ENCODE assay signal across 8 cellular contexts in genomic region chr16:85420501-85421337, GRCh38.
DNase-seq lines count a peak whose midpoint lies in the region; ATAC-seq and TF ChIP-seq lines count a peak whose summit lies in the region.

No MANE protein-coding gene starts in this region.

- TF ChIP-seq POLR2A in gastroesophageal sphincter (IDR thresholded peaks at IDR 0.05), result no peak

- CTCF ChIA-PET in AG04450 (lab: Charles Lee) (interaction anchor here (0.6 to 2.9 kb wide), 26 partner anchors 8 to 196 kb away, joined by 3 to 20 read pairs (median 4); no protein-coding TSS in a partner anchor), OCI-LY7 (lab: Charles Lee; ENCODE audit: unreplicated experiment) (no interaction called here)

- no peak overlapping the region for H3K27ac Mint-ChIP-seq in activated T-helper 1 cell treated with anti-CD3 and anti-CD28 coated beads, Interleukin-12 subunit alpha, Interleukin-12 subunit beta, Interleukin-2, Interleukin-4 antibody, amounts not matched to agents 30 ng/mL and 10 ng/mL and 1 ng/mL, durations not matched to agents 14 hours and 24 hours and 36 hours

- no peak overlapping the region for H3K4me2 ChIP-seq in OCI-LY7 (ENCODE audit: low read length)

- no peaks in the 10 kb centered on the region for H3K79me2 ChIP-seq in OCI-LY7 (ENCODE audit: insufficient read depth, low read depth, low read length)

- no TSS peak for BruUV-seq in OCI-LY7 (replicated peaks; lab: Mats Ljungman, UMichigan)

- no peak for DNase-seq in AG04450 (ENCODE audit: low read depth, low spot score)
- peak; percentile 77 for DNase-seq in OCI-LY7 (ENCODE audit: low spot score)
- peak; percentile 64 for DNase-seq in activated T-helper 1 cell treated with anti-CD3 and anti-CD28 coated beads, Interleukin-12 subunit alpha, Interleukin-12 subunit beta, Interleukin-2, Interleukin-4 antibody, amounts not matched to agents 30 ng/mL and 10 ng/mL and 1 ng/mL, durations not matched to agents 14 hours and 24 hours and 36 hours (ENCODE audit: low spot score)
- peak; percentile 83 for DNase-seq in retina
- DNase-seq in NCI-H128 (lab: John Stamatoyannopoulos, UW; ENCODE audit: unreplicated experiment), result no peak
- DNase-seq in cerebellum (ENCODE audit: low spot score), result no peak

- H3K4me1 Mint-ChIP-seq in activated T-helper 1 cell treated with anti-CD3 and anti-CD28 coated beads, Interleukin-12 subunit alpha, Interleukin-12 subunit beta, Interleukin-2, Interleukin-4 antibody, amounts not matched to agents 30 ng/mL and 10 ng/mL and 1 ng/mL, durations not matched to agents 14 hours and 24 hours and 36 hours (ENCODE audit: low read depth), result no peaks in the 10 kb centered on the region

- no peak overlapping the region for H2AFZ ChIP-seq in OCI-LY7 (ENCODE audit: low read length)

- H3K9me3 Mint-ChIP-seq in activated T-helper 1 cell treated with anti-CD3 and anti-CD28 coated beads, Interleukin-12 subunit alpha, Interleukin-12 subunit beta, Interleukin-2, Interleukin-4 antibody, amounts not matched to agents 30 ng/mL and 10 ng/mL and 1 ng/mL, durations not matched to agents 14 hours and 24 hours and 36 hours, result no peaks in the 10 kb centered on the region

- no peaks in the 10 kb centered on the region for H4K20me1 ChIP-seq in OCI-LY7 (ENCODE audit: insufficient read depth, low read length)

- peaks cover 3% of the 10 kb centered on the region for H3K27me3 Mint-ChIP-seq in activated T-helper 1 cell treated with anti-CD3 and anti-CD28 coated beads, Interleukin-12 subunit alpha, Interleukin-12 subunit beta, Interleukin-2, Interleukin-4 antibody, amounts not matched to agents 30 ng/mL and 10 ng/mL and 1 ng/mL, durations not matched to agents 14 hours and 24 hours and 36 hours (ENCODE audit: insufficient read depth)

- WGBS in gastroesophageal sphincter (ENCODE audit: low coverage in 1 of 2), 2 donors, result 76 to 82% methylated on average over 2 of the region's 42 CpGs

- POLR2A ChIA-PET in AG04450 (lab: Yijun Ruan, JAX), result no interaction called here
- POLR2A ChIA-PET in OCI-LY7 (lab: Charles Lee), result no interaction called here

- H3K9me2 ChIP-seq in OCI-LY7 (ENCODE audit: insufficient read depth, low read length), result no peaks in the 10 kb centered on the region

- no peak for TF ChIP-seq EP300 in gastroesophageal sphincter (IDR thresholded peaks at IDR 0.05)

- no peaks in the 10 kb centered on the region for H3K36me3 Mint-ChIP-seq in activated T-helper 1 cell treated with anti-CD3 and anti-CD28 coated beads, Interleukin-12 subunit alpha, Interleukin-12 subunit beta, Interleukin-2, Interleukin-4 antibody, amounts not matched to agents 30 ng/mL and 10 ng/mL and 1 ng/mL, durations not matched to agents 14 hours and 24 hours and 36 hours (ENCODE audit: low read depth)

- H3K4me3 ChIP-seq in AG04450 (ENCODE audit: low read depth, low read length) (no peak overlapping the region), OCI-LY7 (ENCODE audit: low read depth, low read length, poor library complexity, severe bottlenecking) (no peak overlapping the region), gastroesophageal sphincter (no peak overlapping the region)

- H3K4me1 ChIP-seq in OCI-LY7 (ENCODE audit: insufficient read depth, low read length, poor library complexity, severe bottlenecking) (peaks cover 12% of the 10 kb centered on the region), gastroesophageal sphincter (peaks cover 0 to 31% (median 5%) of the 10 kb centered on the region in 3 donors)

- H3K9me3 ChIP-seq in AG04450 (ENCODE audit: control insufficient read depth, insufficient read depth, low read length) (no peaks in the 10 kb centered on the region; the same call in 1 of the 2 replicates), OCI-LY7 (ENCODE audit: low read length) (no peaks in the 10 kb centered on the region), gastroesophageal sphincter (no peaks in the 10 kb centered on the region)

- H3K27ac ChIP-seq in AG04450 (ENCODE audit: low read depth, low read length) (no peak overlapping the region), OCI-LY7 (ENCODE audit: low read depth, low read length, poor library complexity, severe bottlenecking) (no peak overlapping the region), gastroesophageal sphincter (no peak overlapping the region)

- H3K4me3 Mint-ChIP-seq in activated T-helper 1 cell treated with anti-CD3 and anti-CD28 coated beads, Interleukin-12 subunit alpha, Interleukin-12 subunit beta, Interleukin-2, Interleukin-4 antibody, amounts not matched to agents 30 ng/mL and 10 ng/mL and 1 ng/mL, durations not matched to agents 14 hours and 24 hours and 36 hours, result no peak overlapping the region

- intact Hi-C loops in OCI-LY7 (cut with micrococcal nuclease; ENCODE audit: unreplicated experiment), result no loop called here
- intact Hi-C loops in activated T-helper 1 cell treated with anti-CD3 and anti-CD28 coated beads, Interleukin-12 subunit alpha, Interleukin-12 subunit beta, Interleukin-2, Interleukin-4 antibody, amounts not matched to agents 30 ng/mL and 10 ng/mL and 1 ng/mL, durations not matched to agents 14 hours and 24 hours and 36 hours (cut with micrococcal nuclease), result loop anchor here (1.0 kb wide), 3 partner anchors 136 to 298 kb away; no protein-coding TSS in a partner anchor

- H3K27me3 ChIP-seq in AG04450 (ENCODE audit: control insufficient read depth, insufficient read depth, low read length), result no peaks in the 10 kb centered on the region
- no peaks in the 10 kb centered on the region for H3K27me3 ChIP-seq in gastroesophageal sphincter

- H3K36me3 ChIP-seq in OCI-LY7 (ENCODE audit: insufficient read depth, low read length), result no peaks in the 10 kb centered on the region
- H3K36me3 ChIP-seq in gastroesophageal sphincter, result no peaks in the 10 kb centered on the region

- ATAC-seq in GM21390 (IDR thresholded peaks at IDR 0.05; ENCODE audit: unreplicated experiment), result peak; percentile 55
- ATAC-seq in gastroesophageal sphincter, result peak; percentile 60

- peak; percentile 81 for TF ChIP-seq CTCF in AG04450 (IDR thresholded peaks at IDR 0.05; ENCODE audit: low read depth, low read length)
- TF ChIP-seq CTCF in OCI-LY7 (conservative IDR thresholded peaks at IDR 0.05; ENCODE audit: low read length), result peak; percentile 100
- TF ChIP-seq CTCF in gastroesophageal sphincter (IDR thresholded peaks at IDR 0.05), result peak in 3 of 4 experiments; percentile 99 to 100 (median 100)

Comparison
In these comparisons a context has a peak if more than half of its experiments do, and no peak if none do; other contexts are left out.
1. DNase-seq: peak in OCI-LY7 (single experiment), activated T-helper 1 cell treated with anti-CD3 and anti-CD28 coated beads, Interleukin-12 subunit alpha, Interleukin-12 subunit beta, Interleukin-2, Interleukin-4 antibody, amounts not matched to agents 30 ng/mL and 10 ng/mL and 1 ng/mL, durations not matched to agents 14 hours and 24 hours and 36 hours (single experiment) and retina (single experiment); none in AG04450 (single experiment), NCI-H128 (single experiment) and cerebellum (single experiment).
2. Peak in every context shown above with its lines, with median percentiles within 50 percentile points of each other: CTCF ChIP-seq.